In genomic region chr9:76162751-76163500, GRCh38 we compare ENCODE assay signal across 19 cellular contexts.
DNase-seq lines count a peak whose midpoint lies in the region; ATAC-seq and TF ChIP-seq lines count a peak whose summit lies in the region.
"Had no signal": no experiment of that assay in that cellular context is flagged by ENCODE, and none has a peak within 500 bp of the region (broad histone marks: within the 10 kb centered on the region; RNA-seq: fewer than 3 reads in every experiment).

No MANE protein-coding gene starts in this region.

- H3F3A ChIP-seq in PC-3 (ENCODE audit: low read length, unreplicated experiment) = no peaks in the 10 kb centered on the region

- DNase-seq in AG20443 (ENCODE audit: low spot score) = peak; percentile 57
- DNase-seq in ascending aorta (ENCODE audit: low spot score in 2 of 2) = no peak
- peak; percentile 15 for DNase-seq in hepatocyte (ENCODE audit: low spot score)
- peak; percentile 40 for DNase-seq in retina
- no peak for DNase-seq in PC-3
- no peak for DNase-seq in effector memory CD4-positive, alpha-beta T cell
- no peak for DNase-seq in BE2C
- DNase-seq: activated naive CD4-positive, alpha-beta T cell treated with Interleukin-2 at 50 U/mL for 16 hours; foreskin keratinocyte; mammary epithelial cell; MG63; NCI-H187 treated with DMSO at 0.1 percent for 48 hours; NCI-H526; spleen; stimulated activated naive CD4-positive, alpha-beta T cell; WERI-Rb-1 had no signal

- H3K9me2 ChIP-seq in hepatocyte (replicated peaks; ENCODE audit: insufficient read depth) (no peaks in the 10 kb centered on the region), PC-3 (replicated peaks; ENCODE audit: low read length) (no peaks in the 10 kb centered on the region)

- peak overlapping the region; percentile 55 to 68 for H3K27ac ChIP-seq in ascending aorta
- H3K27ac ChIP-seq in hepatocyte = peak overlapping the region; percentile 7
- H3K27ac ChIP-seq in PC-3 (ENCODE audit: low read length) = no peak overlapping the region
- no peak overlapping the region for H3K27ac ChIP-seq in effector memory CD4-positive, alpha-beta T cell (ENCODE audit: insufficient read depth, low read length, poor library complexity, severe bottlenecking)
- H3K27ac ChIP-seq: foreskin keratinocyte, neutrophil, WERI-Rb-1 had no signal

- H3K9me3 ChIP-seq in ascending aorta (no peaks in the 10 kb centered on the region), hepatocyte (ENCODE audit: low read depth) (no peaks in the 10 kb centered on the region), PC-3 (ENCODE audit: low read length) (no peaks in the 10 kb centered on the region), BE2C (no peaks in the 10 kb centered on the region)
- H3K9me3 ChIP-seq in effector memory CD4-positive, alpha-beta T cell (ENCODE audit: control insufficient read depth, low read length) = no peaks in the 10 kb centered on the region
- H3K9me3 ChIP-seq: MG63, neutrophil, spleen had no signal

- no peaks in the 10 kb centered on the region for H3K79me2 ChIP-seq in hepatocyte
- H3K79me2 ChIP-seq in PC-3 (ENCODE audit: low read length) = no peaks in the 10 kb centered on the region

- no peaks in the 10 kb centered on the region for H3K27me3 ChIP-seq in ascending aorta
- no peaks in the 10 kb centered on the region for H3K27me3 ChIP-seq in hepatocyte
- no peaks in the 10 kb centered on the region for H3K27me3 ChIP-seq in PC-3 (ENCODE audit: low read length)
- H3K27me3 ChIP-seq in effector memory CD4-positive, alpha-beta T cell (replicated peaks; ENCODE audit: control insufficient read depth, insufficient read depth, low read length, poor library complexity, severe bottlenecking) = no peaks in the 10 kb centered on the region
- peaks cover 7% of the 10 kb centered on the region for H3K27me3 ChIP-seq in BE2C
- H3K27me3 ChIP-seq: foreskin keratinocyte, MG63, neutrophil, spleen had no signal

- WGBS in hepatocyte (ENCODE audit: low lambda C conversion rate, missing lambda C conversion rate) = 73% methylated on average over 11 of the region's 11 CpGs

- TF ChIP-seq CTCF in ascending aorta (IDR thresholded peaks at IDR 0.05) (no peak), hepatocyte (IDR thresholded peaks at IDR 0.05; ENCODE audit: poor library complexity) (no peak), PC-3 (conservative IDR thresholded peaks at IDR 0.05; ENCODE audit: low read depth, low read length) (no peak), BE2C (IDR thresholded peaks at IDR 0.05; ENCODE audit: low read depth, low read length) (no peak)

- no TSS peak for BruUV-seq in PC-3 (replicated peaks; lab: Mats Ljungman, UMichigan)

- CTCF ChIA-PET in PC-3 (lab: Charles Lee) = no interaction called here

- H3K4me3 ChIP-seq in ascending aorta (no peak overlapping the region), hepatocyte (no peak overlapping the region), PC-3 (ENCODE audit: low read length) (no peak overlapping the region), BE2C (ENCODE audit: low read depth, low read length) (no peak overlapping the region)
- H3K4me3 ChIP-seq in effector memory CD4-positive, alpha-beta T cell (ENCODE audit: insufficient read depth, low read depth, low read length, poor library complexity, severe bottlenecking) = no peak overlapping the region
- H3K4me3 ChIP-seq: MG63, spleen had no signal

- H2AFZ ChIP-seq in hepatocyte (no peak overlapping the region), PC-3 (ENCODE audit: low read length) (no peak overlapping the region)

- intact Hi-C loops in ascending aorta (cut with DNase I) (loop anchor here (5.0 kb wide), 1 partner anchor 46 kb away; no protein-coding TSS in a partner anchor), PC-3 (cut with micrococcal nuclease) (no loop called here)

- H4K20me1 ChIP-seq in hepatocyte (ENCODE audit: insufficient read depth, poor library complexity, severe bottlenecking) (no peaks in the 10 kb centered on the region), PC-3 (ENCODE audit: low read length) (no peaks in the 10 kb centered on the region)

- POLR2A ChIA-PET in PC-3 (lab: Charles Lee; ENCODE audit: unreplicated experiment) = no interaction called here

- ATAC-seq in PC-3 (no peak), HG03159 (IDR thresholded peaks at IDR 0.05; ENCODE audit: unreplicated experiment) (no peak)
- ATAC-seq: foreskin keratinocyte, HCT116 had no signal

- H3K4me1 ChIP-seq in ascending aorta (peaks cover 6 to 26% of the 10 kb centered on the region in 2 donors), hepatocyte (ENCODE audit: insufficient read depth) (peaks cover 12% of the 10 kb centered on the region), PC-3 (ENCODE audit: insufficient read depth, low read length) (no peaks in the 10 kb centered on the region), BE2C (no peaks in the 10 kb centered on the region)
- no peaks in the 10 kb centered on the region for H3K4me1 ChIP-seq in effector memory CD4-positive, alpha-beta T cell (ENCODE audit: control insufficient read depth, insufficient read depth, low read length, poor library complexity, severe bottlenecking)
- H3K4me1 ChIP-seq: foreskin keratinocyte had no signal

- H3K9ac ChIP-seq in PC-3 (ENCODE audit: low read length) = no peak overlapping the region

- H3K36me3 ChIP-seq in ascending aorta = peaks cover 26 to 27% of the 10 kb centered on the region in 2 donors
- no peaks in the 10 kb centered on the region for H3K36me3 ChIP-seq in hepatocyte (replicated peaks; ENCODE audit: insufficient read depth, low read depth)
- no peaks in the 10 kb centered on the region for H3K36me3 ChIP-seq in PC-3 (ENCODE audit: low read depth, low read length)
- H3K36me3 ChIP-seq in effector memory CD4-positive, alpha-beta T cell (ENCODE audit: control insufficient read depth, insufficient read depth, low read length) = peaks cover 16% of the 10 kb centered on the region
- H3K36me3 ChIP-seq in BE2C = no peaks in the 10 kb centered on the region
- H3K36me3 ChIP-seq: MG63, neutrophil, WERI-Rb-1 had no signal

- no peak overlapping the region for H3K4me2 ChIP-seq in hepatocyte
- H3K4me2 ChIP-seq in PC-3 (ENCODE audit: low read length) = no peak overlapping the region

Comparison
In these comparisons a context has a peak if more than half of its experiments do, and no peak if none do; other contexts are left out.
1. DNase-seq: peak in AG20443 (single experiment), hepatocyte (single experiment) and retina (single experiment); none in ascending aorta (0 of 2), PC-3 (single experiment), effector memory CD4-positive, alpha-beta T cell (0 of 3) and BE2C (single experiment).
2. H3K27ac ChIP-seq: peak in ascending aorta (2 of 2) and hepatocyte (single experiment); none in PC-3 (single experiment) and effector memory CD4-positive, alpha-beta T cell (single experiment).